8 cellular contexts compared by ENCODE assay signal in the genomic region with DNA sequence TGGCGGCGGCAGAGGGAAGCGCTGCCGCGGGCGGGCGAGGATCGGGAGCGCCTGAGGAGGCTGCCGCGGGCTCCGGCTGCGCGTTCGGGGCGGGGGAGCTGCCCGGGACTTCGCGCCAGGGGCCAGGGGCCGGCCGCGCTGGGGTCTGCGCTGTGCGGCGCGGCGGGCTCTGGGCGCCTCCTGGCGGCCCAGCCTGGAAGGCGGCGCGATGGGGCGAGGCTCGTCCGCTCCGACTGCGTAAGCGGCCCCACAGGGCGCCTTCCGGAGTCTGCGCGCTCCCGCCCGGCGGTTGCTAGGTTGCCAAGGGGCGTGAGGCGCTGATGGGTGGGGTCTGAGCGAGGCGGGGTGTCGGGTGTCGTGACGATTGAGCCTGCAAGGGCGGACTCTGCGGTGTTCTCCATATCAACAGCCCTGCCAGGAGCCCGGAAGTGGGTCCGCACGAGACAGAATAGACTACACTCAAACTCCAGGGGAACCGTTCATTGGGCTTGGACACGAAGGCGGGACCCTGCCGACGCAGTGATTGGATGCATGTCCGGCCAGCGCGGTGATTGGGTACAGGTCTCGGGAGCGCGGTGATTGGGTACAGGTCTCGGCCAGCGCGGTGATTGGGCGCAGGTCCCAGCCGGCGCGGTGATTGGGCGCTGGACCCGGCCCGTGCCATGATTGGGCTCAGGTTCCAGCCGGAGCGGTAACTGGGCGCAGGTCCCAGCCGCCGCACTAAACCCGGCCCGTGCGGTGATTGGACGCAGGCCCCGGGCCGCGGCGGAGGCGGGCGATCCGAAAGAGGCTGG. TPM values are rescaled to one million over a fixed set of nuclear protein-coding genes. Genes with fewer than 3 reads are reported as not detected.
A peak's percentile ranks its signal among the peaks of the same experiment; 100 is the strongest.
DNase-seq lines count a peak whose midpoint lies in the region; ATAC-seq, FAIRE-seq and TF ChIP-seq lines count a peak whose summit lies in the region.

A gene with protein sequence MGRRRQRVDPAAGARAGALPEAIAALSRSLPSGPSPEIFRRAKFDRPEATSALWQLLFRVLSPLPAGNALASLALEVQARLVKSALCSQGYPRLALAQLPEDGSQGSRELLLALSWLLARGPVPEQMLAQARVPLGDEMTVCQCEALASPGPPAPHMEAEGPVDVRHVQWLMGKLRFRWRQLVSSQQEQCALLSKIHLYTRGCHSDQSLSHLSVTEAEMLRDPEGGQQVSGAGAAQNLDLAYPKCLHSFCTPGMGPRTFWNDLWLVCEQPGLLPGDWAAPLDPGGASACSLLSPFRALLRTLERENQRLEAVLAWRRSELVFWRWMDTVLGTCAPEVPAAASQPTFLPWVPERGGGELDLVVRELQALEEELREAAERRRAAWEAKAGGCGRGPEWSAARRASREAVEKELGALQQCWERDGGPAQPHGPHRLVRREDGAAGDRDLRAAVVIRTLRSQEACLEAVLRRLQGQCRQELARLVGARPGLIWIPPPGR (plus strand): TSS at position 675 of the 794 bp plus-strand sequence. CDS start 130 bp downstream, outside the sequence.

- ATAC-seq in RWPE2 (ENCODE audit: low read depth), result peak; percentile 82
- ATAC-seq in naive thymus-derived CD4-positive, alpha-beta T cell, result peak; percentile 75
- ATAC-seq in stimulated activated naive B cell treated with anti-CD40 and anti-IgM and Interleukin-4, amounts not matched to agents 10 μg/mL and 1 μg/mL and 100 μg/mL, for 72 hours (replicated peaks), result peak; percentile 73 to 75

- peak within 1 kb of the TSS; percentile 86 for H3K27ac ChIP-seq in RWPE2 (ENCODE audit: poor library complexity, severe bottlenecking)
- H3K27ac ChIP-seq in fibroblast of lung (ENCODE audit: insufficient read depth, low read length), result peak within 1 kb of the TSS; percentile 90
- peak within 1 kb of the TSS; percentile 100 for H3K27ac ChIP-seq in naive thymus-derived CD4-positive, alpha-beta T cell (ENCODE audit: low read depth, low read length)

- H4K20me1 ChIP-seq in fibroblast of lung (ENCODE audit: control insufficient read depth, extremely low read depth, insufficient read depth, low read length), result no peaks in the 10 kb centered on the region

- peak within 1 kb of the TSS; percentile 92 for H3K4me2 ChIP-seq in fibroblast of lung (ENCODE audit: extremely low read depth, insufficient read depth, low read length)

- DNase-seq in H54 (ENCODE audit: insufficient read length, low spot score), result peak; percentile 99
- DNase-seq in LoVo (ENCODE audit: low spot score), result peak; percentile 100
- peak; percentile 100 for DNase-seq in RWPE2 (ENCODE audit: low spot score)
- DNase-seq in activated T-helper 2 cell treated with anti-CD3 and anti-CD28 coated beads, Interferon-gamma antibody, Interleukin-2, Interleukin-4, amounts not matched to agents 10 μg/mL and 5 μg/mL and 100 μg/mL, durations not matched to agents 14 hours and 24 hours and 36 hours (ENCODE audit: low spot score), result peak; percentile 100
- peak; percentile 100 for DNase-seq in fibroblast of lung (ENCODE audit: low read depth in 2 of 2)
- peak; percentile 96 to 100 (median 100) for DNase-seq in naive thymus-derived CD4-positive, alpha-beta T cell
- peak; percentile 99 for DNase-seq in stimulated activated naive B cell treated with anti-CD40 and anti-IgM and Interleukin-4, amounts not matched to agents 10 μg/mL and 1 μg/mL and 100 μg/mL, for 72 hours

- CTCF ChIA-PET in naive thymus-derived CD4-positive, alpha-beta T cell (lab: Charles Lee), result interaction anchor here (1.1 to 4.3 kb wide), 14 partner anchors 10 to 127 kb away, joined by 3 to 94 read pairs (median 10); partner anchors contain the start of gene TEX22

- peak within 1 kb of the TSS; percentile 79 for H3K9ac ChIP-seq in ES-I3 (ENCODE audit: low read depth, low read length)
- H3K9ac ChIP-seq in fibroblast of lung (ENCODE audit: insufficient read depth, low read length), result peak within 1 kb of the TSS; percentile 88

- FAIRE-seq in H54 (lab: Jason Lieb, UNC), result peak; percentile 98

- peak within 1 kb of the TSS; percentile 90 for H3K27ac Mint-ChIP-seq in activated T-helper 2 cell treated with anti-CD3 and anti-CD28 coated beads, Interferon-gamma antibody, Interleukin-2, Interleukin-4, amounts not matched to agents 10 μg/mL and 5 μg/mL and 100 μg/mL, durations not matched to agents 14 hours and 24 hours and 36 hours
- H3K27ac Mint-ChIP-seq in naive thymus-derived CD4-positive, alpha-beta T cell, result peak within 1 kb of the TSS; percentile 84 to 99 (median 96)
- peak within 1 kb of the TSS; percentile 93 for H3K27ac Mint-ChIP-seq in stimulated activated naive B cell treated with anti-CD40 and anti-IgM and Interleukin-4, amounts not matched to agents 10 μg/mL and 1 μg/mL and 100 μg/mL, for 72 hours

- peak within 1 kb of the TSS; percentile 85 for H3K4me3 Mint-ChIP-seq in activated T-helper 2 cell treated with anti-CD3 and anti-CD28 coated beads, Interferon-gamma antibody, Interleukin-2, Interleukin-4, amounts not matched to agents 10 μg/mL and 5 μg/mL and 100 μg/mL, durations not matched to agents 14 hours and 24 hours and 36 hours (ENCODE audit: low read depth)
- H3K4me3 Mint-ChIP-seq in naive thymus-derived CD4-positive, alpha-beta T cell, result peak within 1 kb of the TSS; percentile 79 to 95 (median 86)
- H3K4me3 Mint-ChIP-seq in stimulated activated naive B cell treated with anti-CD40 and anti-IgM and Interleukin-4, amounts not matched to agents 10 μg/mL and 1 μg/mL and 100 μg/mL, for 72 hours, result peak within 1 kb of the TSS; percentile 83 to 87

- peaks cover 6% of the 10 kb centered on the region for H3K36me3 Mint-ChIP-seq in activated T-helper 2 cell treated with anti-CD3 and anti-CD28 coated beads, Interferon-gamma antibody, Interleukin-2, Interleukin-4, amounts not matched to agents 10 μg/mL and 5 μg/mL and 100 μg/mL, durations not matched to agents 14 hours and 24 hours and 36 hours (ENCODE audit: low read depth)
- H3K36me3 Mint-ChIP-seq in naive thymus-derived CD4-positive, alpha-beta T cell, result peaks cover 0 to 2% (median 0%) of the 10 kb centered on the region in 5 donors
- H3K36me3 Mint-ChIP-seq in stimulated activated naive B cell treated with anti-CD40 and anti-IgM and Interleukin-4, amounts not matched to agents 10 μg/mL and 1 μg/mL and 100 μg/mL, for 72 hours, result peaks cover 16 to 20% of the 10 kb centered on the region in 2 donors

- no peaks in the 10 kb centered on the region for H3K27me3 Mint-ChIP-seq in activated T-helper 2 cell treated with anti-CD3 and anti-CD28 coated beads, Interferon-gamma antibody, Interleukin-2, Interleukin-4, amounts not matched to agents 10 μg/mL and 5 μg/mL and 100 μg/mL, durations not matched to agents 14 hours and 24 hours and 36 hours (ENCODE audit: low read depth)
- H3K27me3 Mint-ChIP-seq in naive thymus-derived CD4-positive, alpha-beta T cell, result no peaks in the 10 kb centered on the region
- no peaks in the 10 kb centered on the region for H3K27me3 Mint-ChIP-seq in stimulated activated naive B cell treated with anti-CD40 and anti-IgM and Interleukin-4, amounts not matched to agents 10 μg/mL and 1 μg/mL and 100 μg/mL, for 72 hours

- H2AFZ ChIP-seq in fibroblast of lung (ENCODE audit: low read length), result peak within 1 kb of the TSS; percentile 62

- no peaks in the 10 kb centered on the region for H3K27me3 ChIP-seq in RWPE2 (ENCODE audit: insufficient read depth, poor library complexity, severe bottlenecking)
- H3K27me3 ChIP-seq in fibroblast of lung (ENCODE audit: control insufficient read depth, insufficient read depth, low read length), result peaks cover 18% of the 10 kb centered on the region
- no peaks in the 10 kb centered on the region for H3K27me3 ChIP-seq in naive thymus-derived CD4-positive, alpha-beta T cell (ENCODE audit: control insufficient read depth in 2 of 2, insufficient read depth in 2 of 2, low read length in 2 of 2)

- peak; percentile 32 for TF ChIP-seq POLR2A in H54 (IDR thresholded peaks at IDR 0.05; ENCODE audit: low read depth, low read length)

- H3K4me3 ChIP-seq in RWPE2 (ENCODE audit: severe bottlenecking) (peak within 1 kb of the TSS; percentile 80), fibroblast of lung (replicated peaks in 1 of 4; ENCODE audit: control extremely low read depth in 1 of 4, insufficient read depth in 1 of 4, low read depth in 3 of 4, low read length in 4 of 4) (peak within 1 kb of the TSS; percentile 47 to 70 (median 65))
- H3K4me3 ChIP-seq in naive thymus-derived CD4-positive, alpha-beta T cell (ENCODE audit: low read length), result peak within 1 kb of the TSS; percentile 85

- POLR2A ChIA-PET in naive thymus-derived CD4-positive, alpha-beta T cell (lab: Charles Lee), result interaction anchor here (1.0 to 4.1 kb wide), 7 partner anchors 9 to 119 kb away, joined by 3 to 80 read pairs (median 7); no protein-coding TSS in a partner anchor

- no peaks in the 10 kb centered on the region for H3K9me3 Mint-ChIP-seq in activated T-helper 2 cell treated with anti-CD3 and anti-CD28 coated beads, Interferon-gamma antibody, Interleukin-2, Interleukin-4, amounts not matched to agents 10 μg/mL and 5 μg/mL and 100 μg/mL, durations not matched to agents 14 hours and 24 hours and 36 hours
- H3K9me3 Mint-ChIP-seq in naive thymus-derived CD4-positive, alpha-beta T cell, result no peaks in the 10 kb centered on the region
- peaks cover 0 to 2% of the 10 kb centered on the region in 2 donors for H3K9me3 Mint-ChIP-seq in stimulated activated naive B cell treated with anti-CD40 and anti-IgM and Interleukin-4, amounts not matched to agents 10 μg/mL and 1 μg/mL and 100 μg/mL, for 72 hours

- peaks cover 12% of the 10 kb centered on the region for H3K4me1 Mint-ChIP-seq in activated T-helper 2 cell treated with anti-CD3 and anti-CD28 coated beads, Interferon-gamma antibody, Interleukin-2, Interleukin-4, amounts not matched to agents 10 μg/mL and 5 μg/mL and 100 μg/mL, durations not matched to agents 14 hours and 24 hours and 36 hours (ENCODE audit: low read depth)
- peaks cover 5 to 24% (median 19%) of the 10 kb centered on the region in 7 donors for H3K4me1 Mint-ChIP-seq in naive thymus-derived CD4-positive, alpha-beta T cell
- H3K4me1 Mint-ChIP-seq in stimulated activated naive B cell treated with anti-CD40 and anti-IgM and Interleukin-4, amounts not matched to agents 10 μg/mL and 1 μg/mL and 100 μg/mL, for 72 hours, result peaks cover 24 to 41% of the 10 kb centered on the region in 2 donors

- H3K79me2 ChIP-seq in fibroblast of lung (ENCODE audit: control insufficient read depth, insufficient read depth, low read length), result peaks cover 3% of the 10 kb centered on the region

- TF ChIP-seq CTCF in RWPE2 (IDR thresholded peaks at IDR 0.05; ENCODE audit: poor library complexity, severe bottlenecking) (peak; percentile 98), fibroblast of lung (conservative IDR thresholded peaks at IDR 0.05 in 1 of 2, IDR thresholded peaks at IDR 0.05 in 1 of 2; ENCODE audit: low read depth in 1 of 2, low read length in 2 of 2) (peak; percentile 44 to 52)

- intact Hi-C loops in activated T-helper 2 cell treated with anti-CD3 and anti-CD28 coated beads, Interferon-gamma antibody, Interleukin-2, Interleukin-4, amounts not matched to agents 10 μg/mL and 5 μg/mL and 100 μg/mL, durations not matched to agents 14 hours and 24 hours and 36 hours (cut with micrococcal nuclease), result loop anchor here (1.0 to 5.0 kb wide), 9 partner anchors 8 to 558 kb away; partner anchors contain the start of genes BRF1, CDCA4, CRIP2 and TEX22
- intact Hi-C loops in naive thymus-derived CD4-positive, alpha-beta T cell (cut with micrococcal nuclease), result loop anchor here (1.0 to 10.0 kb wide), 21 partner anchors 9 to 738 kb away; partner anchors contain the start of genes BRF1 (in 2 of the 2), CDCA4 (in 2 of the 2), CRIP2 (in 2 of the 2) and GPR132 (in 2 of the 2)

- H3K36me3 ChIP-seq in ES-I3 (ENCODE audit: insufficient read depth, low read length) (no peaks in the 10 kb centered on the region), RWPE2 (ENCODE audit: low read depth) (peaks cover 11% of the 10 kb centered on the region), fibroblast of lung (ENCODE audit: control insufficient read depth, insufficient read depth, low read length) (no peaks in the 10 kb centered on the region)
- no peaks in the 10 kb centered on the region for H3K36me3 ChIP-seq in naive thymus-derived CD4-positive, alpha-beta T cell (ENCODE audit: control insufficient read depth in 2 of 3, insufficient read depth in 3 of 3, low read length in 3 of 3)

- no peaks in the 10 kb centered on the region for H3K9me3 ChIP-seq in ES-I3 (ENCODE audit: control insufficient read depth, insufficient read depth, low read length)
- no peaks in the 10 kb centered on the region for H3K9me3 ChIP-seq in RWPE2 (ENCODE audit: severe bottlenecking)
- H3K9me3 ChIP-seq in fibroblast of lung (ENCODE audit: control insufficient read depth, insufficient read depth, low read depth, low read length), result no peaks in the 10 kb centered on the region
- no peaks in the 10 kb centered on the region for H3K9me3 ChIP-seq in naive thymus-derived CD4-positive, alpha-beta T cell (ENCODE audit: control insufficient read depth in 2 of 3, low read length in 3 of 3)

- H3K4me1 ChIP-seq in ES-I3 (ENCODE audit: insufficient read depth, low read length) (no peaks in the 10 kb centered on the region; the same call in 1 of the 2 replicates), RWPE2 (ENCODE audit: insufficient read depth, poor library complexity, severe bottlenecking) (peaks cover 5% of the 10 kb centered on the region), fibroblast of lung (ENCODE audit: control insufficient read depth, extremely low read depth, insufficient read depth, low read length) (peaks cover 4% of the 10 kb centered on the region)
- H3K4me1 ChIP-seq in naive thymus-derived CD4-positive, alpha-beta T cell (ENCODE audit: control insufficient read depth in 2 of 2, insufficient read depth in 2 of 2, low read length in 2 of 2), result peaks cover 16 to 24% of the 10 kb centered on the region in 2 donors

RNA-seq across cellular contexts. Expression of the gene that starts here (rescaled TPM):
- 38.2 and 42.6 TPM in 2 replicates for total RNA-seq in activated T-helper 2 cell treated with anti-CD3 and anti-CD28 coated beads, Interferon-gamma antibody, Interleukin-2, Interleukin-4, amounts not matched to agents 10 μg/mL and 5 μg/mL and 100 μg/mL, durations not matched to agents 14 hours and 24 hours and 36 hours
- 1.0 and 2.5 TPM in 2 replicates for total RNA-seq in fibroblast of lung
- polyA plus RNA-seq in fibroblast of lung, result 0.69 and 2.1 TPM in 2 replicates
- 1.9 and 8.9 TPM in 2 replicates for polyA plus RNA-seq in fibroblast of lung (2012)
- 0.94 and 2.7 TPM in 2 replicates for polyA minus RNA-seq in fibroblast of lung (ENCODE audit: low replicate concordance)
- total RNA-seq in naive thymus-derived CD4-positive, alpha-beta T cell, result 100 to 1,000 TPM in 1 of 5 experiments, 10 to 100 TPM in 4; 19.7 to 294 (median 31.3) TPM
- polyA plus RNA-seq in naive thymus-derived CD4-positive, alpha-beta T cell, result 10 to 100 TPM; 10.4 to 14.9 TPM

Comparison
In these comparisons a context has a peak if more than half of its experiments do, and no peak if none do; other contexts are left out.
1. Peak in every context shown above with its lines: DNase-seq, ATAC-seq, H3K4me3 ChIP-seq and H3K27ac ChIP-seq.